Comparison of ENCODE assay signal across 9 cellular contexts in genomic region chr15:45187894-45188830, GRCh38. TPM values are rescaled to one million over a fixed set of nuclear protein-coding genes. Genes with fewer than 3 reads are reported as not detected.
A peak's percentile ranks its signal among the peaks of the same experiment; 100 is the strongest.
DNase-seq lines count a peak whose midpoint lies in the region; ATAC-seq and FAIRE-seq lines count a peak whose summit lies in the region.
"Had no signal": no experiment of that assay in that cellular context is flagged by ENCODE, and none has a peak within 500 bp of the region (broad histone marks: within the 10 kb centered on the region; RNA-seq: fewer than 3 reads in every experiment).

SHF (minus strand) TSS chr15:45187966; CDS start chr15:45187951, 15 bp downstream.

- H3K4me3 ChIP-seq in endocrine pancreas (ENCODE audit: control insufficient read depth, insufficient read depth, low read length): peak within 1 kb of the TSS; percentile 76

- H3K27me3 ChIP-seq in endocrine pancreas (ENCODE audit: control insufficient read depth, insufficient read depth, low read length): no peaks in the 10 kb centered on the region

- no peaks in the 10 kb centered on the region for H3K9me3 ChIP-seq in endocrine pancreas (ENCODE audit: control insufficient read depth, low read length)

- no peaks in the 10 kb centered on the region for H3K4me1 ChIP-seq in endocrine pancreas (ENCODE audit: control insufficient read depth, insufficient read depth, low read length)

- H3K9ac ChIP-seq in endocrine pancreas (ENCODE audit: control insufficient read depth, insufficient read depth, low read length): peak within 1 kb of the TSS; percentile 47

- POLR2A ChIA-PET in activated CD8-positive, alpha-beta memory T cell treated with anti-CD3 and anti-CD28 coated beads for 36 hours (lab: Charles Lee): interaction anchor here (0.6 to 2.8 kb wide), 7 partner anchors 10 to 214 kb away, joined by 3 to 9 read pairs (median 7); a partner anchor contains a TSS

- CTCF ChIA-PET in activated CD8-positive, alpha-beta memory T cell treated with anti-CD3 and anti-CD28 coated beads for 36 hours (lab: Charles Lee): interaction anchor here (0.7 to 1.3 kb wide), 6 partner anchors 10 to 70 kb away, joined by 3 to 7 read pairs (median 4); no protein-coding TSS in a partner anchor

- intact Hi-C loops in Right ventricle myocardium inferior (cut with DNase I): no loop called here
- intact Hi-C loops in cardiac septum (cut with DNase I): no loop called here

- DNase-seq in Right ventricle myocardium inferior (ENCODE audit: missing footprints) (peak; percentile 85), cardiac septum (ENCODE audit: low spot score) (no peak), NCI-H510A treated with DMSO at 0.1 percent for 48 hours (lab: John Stamatoyannopoulos, UW) (peak; percentile 59), mucosa of gallbladder (ENCODE audit: low spot score) (peak; percentile 53), RCC 7860 (ENCODE audit: low spot score) (no peak)
- DNase-seq in stimulated activated CD8-positive, alpha-beta memory T cell treated with anti-CD3 and anti-CD28 coated beads, Interleukin-4, amount 100 ng/mL, for 4 hours (ENCODE audit: low read depth in 2 of 2, low spot score in 1 of 2): peak; percentile 65 to 67

- ATAC-seq in Right ventricle myocardium inferior: peak; percentile 81

- no peak for FAIRE-seq in RCC 7860 (lab: Jason Lieb, UNC)
- FAIRE-seq: G401.6 had no signal

- H3K36me3 ChIP-seq in endocrine pancreas (ENCODE audit: control insufficient read depth, insufficient read depth, low read length): no peaks in the 10 kb centered on the region

RNA-seq across cellular contexts. Expression of gene SHF, which starts in this region (rescaled TPM):
- 3.9 TPM for total RNA-seq in Right ventricle myocardium inferior
- total RNA-seq in cardiac septum: 4.2 TPM
- total RNA-seq in activated CD8-positive, alpha-beta memory T cell treated with anti-CD3 and anti-CD28 coated beads for 36 hours: 10 to 100 TPM; 11.7 to 12.4 TPM
- 10.4 TPM for total RNA-seq in mucosa of gallbladder

Comparison
In these comparisons a context has a peak if more than half of its experiments do, and no peak if none do; other contexts are left out.
1. DNase-seq: peak in Right ventricle myocardium inferior (single experiment), NCI-H510A treated with DMSO at 0.1 percent for 48 hours (single experiment), mucosa of gallbladder (single experiment) and stimulated activated CD8-positive, alpha-beta memory T cell treated with anti-CD3 and anti-CD28 coated beads, Interleukin-4, amount 100 ng/mL, for 4 hours (2 of 2); none in cardiac septum (single experiment) and RCC 7860 (single experiment).